Comparison of ENCODE assay signal across 28 cellular contexts in the genomic region with DNA sequence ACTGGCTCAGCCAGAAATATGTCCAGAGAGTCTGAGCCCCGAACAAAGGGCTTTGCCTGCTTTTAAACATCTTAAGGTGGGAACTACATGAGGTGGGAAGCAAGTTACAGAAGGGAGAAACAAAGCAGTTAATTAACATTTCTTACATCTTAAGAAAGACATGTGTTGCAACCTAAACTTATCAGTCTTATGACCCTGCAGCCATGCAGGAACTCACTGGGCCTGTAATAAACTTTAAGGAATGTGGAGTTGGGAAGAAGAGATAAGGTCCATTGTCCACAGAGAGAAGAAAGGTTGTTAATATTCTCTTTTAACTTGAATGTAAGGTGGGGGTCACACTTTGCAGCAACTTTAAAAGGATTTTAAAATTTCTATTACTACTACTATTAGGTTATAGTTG. TPM values are rescaled to one million over a fixed set of nuclear protein-coding genes. Genes with fewer than 3 reads are reported as not detected.
"Had no signal": no experiment of that assay in that cellular context is flagged by ENCODE, and none has a peak within 500 bp of the region (broad histone marks: within the 10 kb centered on the region; RNA-seq: fewer than 3 reads in every experiment).

No MANE protein-coding gene starts in this region.

- FAIRE-seq: TTC549 had no signal

- H3K4me3 Mint-ChIP-seq: activated B cell treated with CpG ODN at 0.5 μM for 24 hours; activated CD4-positive, alpha-beta T cell treated with anti-CD3 and anti-CD28 coated beads, Interleukin-2, amount 10 ng/mL, durations not matched to agents 24 days and 14 days; activated CD8-positive, alpha-beta memory T cell treated with anti-CD3 and anti-CD28 coated beads, Interleukin-2, amount 10 ng/mL, durations not matched to agents 7 days and 5 days; activated naive CD4-positive, alpha-beta T cell treated with anti-CD3 and anti-CD28 coated beads, Interleukin-2, amount 10 ng/mL, durations not matched to agents 7 days and 5 days; activated naive CD8-positive, alpha-beta T cell treated with anti-CD3 and anti-CD28 coated beads for 36 hours; activated T-helper 17 cell treated with anti-CD3 and anti-CD28 coated beads, Interleukin-2, amount 50 U/mL, for 72 hours; T-cell had no signal

- DNase-seq: activated B cell treated with CpG ODN at 0.5 μM for 24 hours; activated CD4-positive, alpha-beta T cell treated with anti-CD3 and anti-CD28 coated beads for 1 hour; activated CD4-positive, alpha-beta T cell treated with anti-CD3 and anti-CD28 coated beads, Interleukin-2, amount 10 ng/mL, durations not matched to agents 24 days and 14 days; activated CD4-positive, alpha-beta T cell treated with anti-CD3 and anti-CD28 coated beads, Interleukin-2, amount 50 U/mL, for 48 hours; activated CD8-positive, alpha-beta memory T cell treated with anti-CD3 and anti-CD28 coated beads, Interleukin-2, amount 10 ng/mL, durations not matched to agents 7 days and 5 days; activated gamma-delta T cell; activated naive CD4-positive, alpha-beta T cell treated with anti-CD3 and anti-CD28 coated beads, Interleukin-2, amount 10 ng/mL, durations not matched to agents 7 days and 5 days; activated naive CD8-positive, alpha-beta T cell treated with anti-CD3 and anti-CD28 coated beads for 36 hours; activated T-cell treated with anti-CD3 and anti-CD28 coated beads, Interleukin-2, amount 50 U/mL, for 48 hours; aorta; caudate nucleus; Karpas-422; NCI-H1048; NCI-H146; NCI-H1930; NCI-H2171; NCI-H510A treated with DMSO at 0.1 percent for 48 hours; NCI-H69; PC-3; SIG-M5; T-cell; T-helper 2 cell; T1000 had no signal

- H3K9me3 Mint-ChIP-seq: activated B cell treated with CpG ODN at 0.5 μM for 24 hours; activated CD4-positive, alpha-beta T cell treated with anti-CD3 and anti-CD28 coated beads, Interleukin-2, amount 10 ng/mL, durations not matched to agents 24 days and 14 days; activated naive CD4-positive, alpha-beta T cell treated with anti-CD3 and anti-CD28 coated beads, Interleukin-2, amount 10 ng/mL, durations not matched to agents 7 days and 5 days; activated naive CD8-positive, alpha-beta T cell treated with anti-CD3 and anti-CD28 coated beads for 36 hours; activated T-helper 17 cell treated with anti-CD3 and anti-CD28 coated beads, Interleukin-2, amount 50 U/mL, for 72 hours; T-cell had no signal

- H3K36me3 Mint-ChIP-seq: activated CD8-positive, alpha-beta memory T cell treated with anti-CD3 and anti-CD28 coated beads, Interleukin-2, amount 10 ng/mL, durations not matched to agents 7 days and 5 days; activated naive CD4-positive, alpha-beta T cell treated with anti-CD3 and anti-CD28 coated beads, Interleukin-2, amount 10 ng/mL, durations not matched to agents 7 days and 5 days; activated naive CD8-positive, alpha-beta T cell treated with anti-CD3 and anti-CD28 coated beads for 36 hours; T-cell had no signal

- H3K27ac Mint-ChIP-seq: activated B cell treated with CpG ODN at 0.5 μM for 24 hours; activated CD4-positive, alpha-beta T cell treated with anti-CD3 and anti-CD28 coated beads, Interleukin-2, amount 10 ng/mL, durations not matched to agents 24 days and 14 days; activated CD8-positive, alpha-beta memory T cell treated with anti-CD3 and anti-CD28 coated beads, Interleukin-2, amount 10 ng/mL, durations not matched to agents 7 days and 5 days; activated naive CD4-positive, alpha-beta T cell treated with anti-CD3 and anti-CD28 coated beads, Interleukin-2, amount 10 ng/mL, durations not matched to agents 7 days and 5 days; activated naive CD8-positive, alpha-beta T cell treated with anti-CD3 and anti-CD28 coated beads for 36 hours; activated T-helper 17 cell treated with anti-CD3 and anti-CD28 coated beads, Interleukin-2, amount 50 U/mL, for 72 hours; T-cell had no signal

- H3K4me1 ChIP-seq: breast epithelium had no signal

- H3K27me3 ChIP-seq: breast epithelium had no signal

- H3K36me3 ChIP-seq: breast epithelium had no signal

- H3K27ac ChIP-seq: breast epithelium had no signal

- H3K4me1 Mint-ChIP-seq: activated B cell treated with CpG ODN at 0.5 μM for 24 hours; activated CD4-positive, alpha-beta T cell treated with anti-CD3 and anti-CD28 coated beads, Interleukin-2, amount 10 ng/mL, durations not matched to agents 24 days and 14 days; activated CD8-positive, alpha-beta memory T cell treated with anti-CD3 and anti-CD28 coated beads, Interleukin-2, amount 10 ng/mL, durations not matched to agents 7 days and 5 days; activated naive CD4-positive, alpha-beta T cell treated with anti-CD3 and anti-CD28 coated beads, Interleukin-2, amount 10 ng/mL, durations not matched to agents 7 days and 5 days; activated naive CD8-positive, alpha-beta T cell treated with anti-CD3 and anti-CD28 coated beads for 36 hours; activated T-helper 17 cell treated with anti-CD3 and anti-CD28 coated beads, Interleukin-2, amount 50 U/mL, for 72 hours; T-cell had no signal

- H3K9me3 ChIP-seq: breast epithelium had no signal

- ATAC-seq: activated CD8-positive, alpha-beta memory T cell treated with anti-CD3 and anti-CD28 coated beads, Interleukin-2, amount 10 ng/mL, durations not matched to agents 7 days and 5 days; activated T-helper 17 cell treated with anti-CD3 and anti-CD28 coated beads, Interleukin-2, amount 50 U/mL, for 72 hours; PC-3; T-cell had no signal

- H3K4me3 ChIP-seq: breast epithelium had no signal

RNA-seq across cellular contexts. Expression of a gene that starts 46.8 kb away (rescaled TPM):
- total RNA-seq: activated B cell treated with CpG ODN at 0.5 μM for 24 hours; activated CD4-positive, alpha-beta T cell treated with anti-CD3 and anti-CD28 coated beads, Interleukin-2, amount 10 ng/mL, durations not matched to agents 24 days and 14 days; activated CD8-positive, alpha-beta memory T cell treated with anti-CD3 and anti-CD28 coated beads, Interleukin-2, amount 10 ng/mL, durations not matched to agents 7 days and 5 days; activated naive CD8-positive, alpha-beta T cell treated with anti-CD3 and anti-CD28 coated beads for 36 hours; activated T-helper 17 cell treated with anti-CD3 and anti-CD28 coated beads, Interleukin-2, amount 50 U/mL, for 72 hours; aorta; breast epithelium; cerebellum; PC-3; T-cell had no signal
- polyA plus RNA-seq: adipose tissue, aorta had no signal
